Comparison of ENCODE assay signal across 17 cellular contexts in genomic region chr12:76035045-76035444, GRCh38. TPM values are rescaled to one million over a fixed set of nuclear protein-coding genes. Genes with fewer than 3 reads are reported as not detected.
A peak's percentile ranks its signal among the peaks of the same experiment; 100 is the strongest.
DNase-seq lines count a peak whose midpoint lies in the region; ATAC-seq and TF ChIP-seq lines count a peak whose summit lies in the region.
"Had no signal": no experiment of that assay in that cellular context is flagged by ENCODE, and none has a peak within 500 bp of the region (broad histone marks: within the 10 kb centered on the region; RNA-seq: fewer than 3 reads in every experiment).

No MANE protein-coding gene starts in this region.

- peak overlapping the region; percentile 48 for H3K4me3 Mint-ChIP-seq in natural killer cell treated with Interleukin-12 subunit alpha and Interleukin-12 subunit beta and Interleukin-15 and Interleukin-18, amount 100 ng/mL, for 72 hours
- H3K4me3 Mint-ChIP-seq in natural killer cell (no peak overlapping the region), glutamatergic neuron (ENCODE audit: unreplicated experiment) (peak overlapping the region; percentile 51)
- H3K4me3 Mint-ChIP-seq: stimulated activated memory B cell treated with anti-CD40 and anti-IgM and Interleukin-4, amounts not matched to agents 10 μg/mL and 1 μg/mL and 100 μg/mL, for 72 hours had no signal

- no peaks in the 10 kb centered on the region for H3K27me3 Mint-ChIP-seq in natural killer cell treated with Interleukin-12 subunit alpha and Interleukin-12 subunit beta and Interleukin-15 and Interleukin-18, amount 100 ng/mL, for 72 hours
- H3K27me3 Mint-ChIP-seq in natural killer cell (ENCODE audit: low read depth in 2 of 2) (no peaks in the 10 kb centered on the region), glutamatergic neuron (ENCODE audit: unreplicated experiment) (peaks cover 18% of the 10 kb centered on the region)
- H3K27me3 Mint-ChIP-seq: CD4-positive, CD25-positive, alpha-beta regulatory T cell; stimulated activated memory B cell treated with anti-CD40 and anti-IgM and Interleukin-4, amounts not matched to agents 10 μg/mL and 1 μg/mL and 100 μg/mL, for 72 hours had no signal

- intact Hi-C loops in natural killer cell (cut with micrococcal nuclease) = no loop called here

- H3K27ac Mint-ChIP-seq in natural killer cell treated with Interleukin-12 subunit alpha and Interleukin-12 subunit beta and Interleukin-15 and Interleukin-18, amount 100 ng/mL, for 72 hours = peak overlapping the region; percentile 99 to 100
- H3K27ac Mint-ChIP-seq in natural killer cell = peak overlapping the region in 1 of 2 donors; percentile 53
- H3K27ac Mint-ChIP-seq in glutamatergic neuron (ENCODE audit: unreplicated experiment) = peak overlapping the region; percentile 41
- H3K27ac Mint-ChIP-seq: stimulated activated memory B cell treated with anti-CD40 and anti-IgM and Interleukin-4, amounts not matched to agents 10 μg/mL and 1 μg/mL and 100 μg/mL, for 72 hours had no signal

- peaks cover 7% of the 10 kb centered on the region for H3K36me3 Mint-ChIP-seq in natural killer cell treated with Interleukin-12 subunit alpha and Interleukin-12 subunit beta and Interleukin-15 and Interleukin-18, amount 100 ng/mL, for 72 hours
- H3K36me3 Mint-ChIP-seq in natural killer cell (no peaks in the 10 kb centered on the region), glutamatergic neuron (ENCODE audit: unreplicated experiment) (peaks cover under 1% of the 10 kb centered on the region)
- H3K36me3 Mint-ChIP-seq: CD4-positive, CD25-positive, alpha-beta regulatory T cell; stimulated activated memory B cell treated with anti-CD40 and anti-IgM and Interleukin-4, amounts not matched to agents 10 μg/mL and 1 μg/mL and 100 μg/mL, for 72 hours had no signal

- no peaks in the 10 kb centered on the region for H3K9me3 Mint-ChIP-seq in natural killer cell treated with Interleukin-12 subunit alpha and Interleukin-12 subunit beta and Interleukin-15 and Interleukin-18, amount 100 ng/mL, for 72 hours
- no peaks in the 10 kb centered on the region for H3K9me3 Mint-ChIP-seq in natural killer cell
- peaks cover 19% of the 10 kb centered on the region for H3K9me3 Mint-ChIP-seq in glutamatergic neuron (ENCODE audit: unreplicated experiment)
- H3K9me3 Mint-ChIP-seq: stimulated activated memory B cell treated with anti-CD40 and anti-IgM and Interleukin-4, amounts not matched to agents 10 μg/mL and 1 μg/mL and 100 μg/mL, for 72 hours had no signal

- ATAC-seq in natural killer cell treated with Interleukin-12 subunit alpha and Interleukin-12 subunit beta and Interleukin-15 and Interleukin-18, amount 100 ng/mL, for 72 hours = no peak
- no peak for ATAC-seq in natural killer cell
- ATAC-seq: left lobe of liver; stimulated activated memory B cell treated with anti-CD40 and anti-IgM and Interleukin-4, amounts not matched to agents 10 μg/mL and 1 μg/mL and 100 μg/mL, for 72 hours had no signal

- TF ChIP-seq CTCF in natural killer cell (IDR thresholded peaks at IDR 0.05) (no peak), glutamatergic neuron (IDR thresholded peaks at IDR 0.05; ENCODE audit: partially characterized antibody, unreplicated experiment) (no peak)

- DNase-seq in natural killer cell treated with Interleukin-12 subunit alpha and Interleukin-12 subunit beta and Interleukin-15 and Interleukin-18, amount 100 ng/mL, for 72 hours (ENCODE audit: low spot score) = peak; percentile 72
- no peak for DNase-seq in natural killer cell
- DNase-seq in RKO (ENCODE audit: low spot score) = peak; percentile 54
- no peak for DNase-seq in glutamatergic neuron
- DNase-seq in NCI-H446 (lab: John Stamatoyannopoulos, UW) = no peak
- DNase-seq in NOMO-1 treated with DMSO at 0.1 percent for 48 hours (lab: John Stamatoyannopoulos, UW; ENCODE audit: unreplicated experiment) = no peak
- no peak for DNase-seq in NK-92 (lab: John Stamatoyannopoulos, UW; ENCODE audit: unreplicated experiment)
- DNase-seq: activated CD4-positive, alpha-beta T cell treated with anti-CD3 and anti-CD28 coated beads, Interleukin-2, amount 50 U/mL, for 1 hour; anterior cingulate cortex; caudate nucleus; CD4-positive, CD25-positive, alpha-beta regulatory T cell; DMS153; NCI-H1436; SIG-M5; testis had no signal

- H3K4me1 Mint-ChIP-seq in natural killer cell treated with Interleukin-12 subunit alpha and Interleukin-12 subunit beta and Interleukin-15 and Interleukin-18, amount 100 ng/mL, for 72 hours (ENCODE audit: low read depth in 2 of 2) = peaks cover 48 to 58% of the 10 kb centered on the region in 2 donors
- H3K4me1 Mint-ChIP-seq in natural killer cell (peaks cover 22 to 32% of the 10 kb centered on the region in 2 donors), glutamatergic neuron (ENCODE audit: low read depth, unreplicated experiment) (peaks cover 37% of the 10 kb centered on the region)

RNA-seq across cellular contexts. Expression of gene PHLDA1, which starts 3.5 kb away (rescaled TPM):
- 100 to 1,000 TPM in 1 of 2 donors, 10 to 100 TPM in 1; 62.0 to 153 TPM for total RNA-seq in natural killer cell treated with Interleukin-12 subunit alpha and Interleukin-12 subunit beta and Interleukin-15 and Interleukin-18, amount 100 ng/mL, for 72 hours
- total RNA-seq in natural killer cell (10 to 100 TPM; 11.1 to 24.0 (median 19.1) TPM), glutamatergic neuron (ENCODE audit: unreplicated experiment) (169 TPM)

RNA-seq across cellular contexts. Expression of gene NAP1L1, which starts 49.4 kb away (rescaled TPM):
- total RNA-seq in natural killer cell treated with Interleukin-12 subunit alpha and Interleukin-12 subunit beta and Interleukin-15 and Interleukin-18, amount 100 ng/mL, for 72 hours = 100 to 1,000 TPM; 371 to 420 TPM
- total RNA-seq in natural killer cell (100 to 1,000 TPM; 264 to 431 (median 286) TPM), glutamatergic neuron (ENCODE audit: unreplicated experiment) (635 TPM)

Comparison
In these comparisons a context has a peak if more than half of its experiments do, and no peak if none do; other contexts are left out.
1. DNase-seq: peak in natural killer cell treated with Interleukin-12 subunit alpha and Interleukin-12 subunit beta and Interleukin-15 and Interleukin-18, amount 100 ng/mL, for 72 hours (single experiment) and RKO (single experiment); none in natural killer cell (single experiment), glutamatergic neuron (single experiment), NCI-H446 (0 of 2), NOMO-1 treated with DMSO at 0.1 percent for 48 hours (single experiment) and NK-92 (single experiment).